10 cellular contexts compared by ENCODE assay signal in the genomic region with DNA sequence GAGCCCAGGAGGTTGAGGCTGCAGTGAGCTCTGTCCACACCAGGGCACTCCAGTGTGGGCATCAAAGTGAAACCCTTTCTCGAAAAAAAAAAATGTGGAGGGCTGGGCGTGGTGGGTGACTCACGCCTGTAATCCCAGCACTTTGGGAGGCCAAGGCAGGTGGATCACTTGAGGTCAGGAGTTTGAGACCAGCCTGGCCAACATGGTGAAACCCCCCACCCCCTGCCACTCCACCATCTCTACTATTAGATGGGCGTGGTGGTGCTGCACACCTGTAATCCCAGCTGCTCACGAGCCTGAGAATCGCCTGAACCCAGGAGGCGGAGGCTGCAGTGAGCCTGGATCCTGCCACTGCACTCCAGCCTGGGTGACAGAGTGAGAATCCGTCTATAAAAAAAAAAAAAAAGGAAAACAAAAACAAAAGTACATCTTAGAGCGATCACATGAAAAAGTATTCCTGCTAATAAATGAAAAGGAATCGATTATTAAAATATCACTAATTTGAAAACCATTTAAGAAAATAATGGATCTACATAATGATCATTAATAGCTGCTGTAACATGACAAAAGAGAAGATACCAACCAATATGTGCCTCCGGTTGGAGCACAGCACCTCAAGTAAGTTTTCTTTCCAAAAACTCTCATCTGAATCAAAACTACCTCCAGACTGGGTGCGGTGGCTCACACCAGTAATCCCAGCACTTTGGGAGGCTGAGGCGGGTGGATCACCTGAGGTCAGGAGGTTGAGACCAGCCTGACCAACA. TPM values are rescaled to one million over a fixed set of nuclear protein-coding genes. Genes with fewer than 3 reads are reported as not detected.
DNase-seq lines count a peak whose midpoint lies in the region; ATAC-seq and TF ChIP-seq lines count a peak whose summit lies in the region.
"Had no signal": no experiment of that assay in that cellular context is flagged by ENCODE, and none has a peak within 500 bp of the region (broad histone marks: within the 10 kb centered on the region; RNA-seq: fewer than 3 reads in every experiment).

No MANE protein-coding gene starts in this region.

- H3K4me1 Mint-ChIP-seq in IgD-negative memory B cell = peaks cover 38 to 54% (median 50%) of the 10 kb centered on the region in 3 donors
- H3K4me1 Mint-ChIP-seq in activated naive CD8-positive, alpha-beta T cell treated with anti-CD3 and anti-CD28 coated beads, Interleukin-2, amount 10 ng/mL, durations not matched to agents 7 days and 5 days = peaks cover 49% of the 10 kb centered on the region
- peaks cover 46% of the 10 kb centered on the region for H3K4me1 Mint-ChIP-seq in nephron

- H3K36me3 Mint-ChIP-seq in IgD-negative memory B cell (peaks cover 11% of the 10 kb centered on the region), nephron (ENCODE audit: low read depth) (peaks cover 15% of the 10 kb centered on the region)
- H3K36me3 Mint-ChIP-seq in activated naive CD8-positive, alpha-beta T cell treated with anti-CD3 and anti-CD28 coated beads, Interleukin-2, amount 10 ng/mL, durations not matched to agents 7 days and 5 days = peaks cover 47% of the 10 kb centered on the region

- POLR2A ChIA-PET in activated naive CD8-positive, alpha-beta T cell treated with anti-CD3 and anti-CD28 coated beads, Interleukin-2, amount 10 ng/mL, durations not matched to agents 7 days and 5 days (lab: Charles Lee) = interaction anchor here (0.6 to 5.8 kb wide), 6 partner anchors 7 to 110 kb away, joined by 3 to 108 read pairs (median 6); a partner anchor contains a TSS

- TF ChIP-seq CTCF in nephron (IDR thresholded peaks at IDR 0.05; ENCODE audit: unreplicated experiment in 3 of 3) = no peak

- H3K27me3 Mint-ChIP-seq in IgD-negative memory B cell (no peaks in the 10 kb centered on the region), nephron (ENCODE audit: low read depth) (no peaks in the 10 kb centered on the region)
- H3K27me3 Mint-ChIP-seq in activated naive CD8-positive, alpha-beta T cell treated with anti-CD3 and anti-CD28 coated beads, Interleukin-2, amount 10 ng/mL, durations not matched to agents 7 days and 5 days = no peaks in the 10 kb centered on the region

- no peaks in the 10 kb centered on the region for H3K9me3 Mint-ChIP-seq in IgD-negative memory B cell
- H3K9me3 Mint-ChIP-seq in activated naive CD8-positive, alpha-beta T cell treated with anti-CD3 and anti-CD28 coated beads, Interleukin-2, amount 10 ng/mL, durations not matched to agents 7 days and 5 days = no peaks in the 10 kb centered on the region
- H3K9me3 Mint-ChIP-seq in nephron = no peaks in the 10 kb centered on the region

- DNase-seq in COLO668 (lab: John Stamatoyannopoulos, UW; ENCODE audit: unreplicated experiment) = peak; percentile 26
- no peak for DNase-seq in activated naive CD8-positive, alpha-beta T cell treated with anti-CD3 and anti-CD28 coated beads, Interleukin-2, amount 10 ng/mL, durations not matched to agents 7 days and 5 days
- no peak for DNase-seq in HUDEP-2 (lab: John Stamatoyannopoulos, UW; ENCODE audit: unreplicated experiment in 76 of 76)
- no peak for DNase-seq in DMS 273 (lab: John Stamatoyannopoulos, UW; ENCODE audit: unreplicated experiment)
- no peak for DNase-seq in HPDE6-E6E7 (ENCODE audit: extremely low spot score)
- no peak for DNase-seq in SIG-M5 (lab: John Stamatoyannopoulos, UW)
- DNase-seq: activated effector memory CD4-positive, alpha-beta T cell treated with Interleukin-2 at 50 U/mL for 16 hours; mucosa of descending colon had no signal

- ATAC-seq in activated naive CD8-positive, alpha-beta T cell treated with anti-CD3 and anti-CD28 coated beads, Interleukin-2, amount 10 ng/mL, durations not matched to agents 7 days and 5 days (ENCODE audit: low read depth) = no peak
- ATAC-seq: mucosa of descending colon had no signal

- H3K4me3 Mint-ChIP-seq in IgD-negative memory B cell = peak overlapping the region; percentile 83 to 98 (median 92)
- peak overlapping the region; percentile 98 for H3K4me3 Mint-ChIP-seq in activated naive CD8-positive, alpha-beta T cell treated with anti-CD3 and anti-CD28 coated beads, Interleukin-2, amount 10 ng/mL, durations not matched to agents 7 days and 5 days
- H3K4me3 Mint-ChIP-seq in nephron = peak overlapping the region; percentile 47 to 76 (median 70)

- peak overlapping the region; percentile 86 to 99 (median 92) for H3K27ac Mint-ChIP-seq in IgD-negative memory B cell
- peak overlapping the region; percentile 84 for H3K27ac Mint-ChIP-seq in activated naive CD8-positive, alpha-beta T cell treated with anti-CD3 and anti-CD28 coated beads, Interleukin-2, amount 10 ng/mL, durations not matched to agents 7 days and 5 days
- no peak overlapping the region for H3K27ac Mint-ChIP-seq in nephron

RNA-seq across cellular contexts. Expression of a gene that starts 4.9 kb away (rescaled TPM):
- polyA plus RNA-seq in IgD-negative memory B cell = 242 TPM
- 100 to 1,000 TPM; 347 to 351 TPM for total RNA-seq in activated naive CD8-positive, alpha-beta T cell treated with anti-CD3 and anti-CD28 coated beads, Interleukin-2, amount 10 ng/mL, durations not matched to agents 7 days and 5 days

RNA-seq across cellular contexts. Expression of a gene that starts 32.7 kb away (rescaled TPM):
- not detected for polyA plus RNA-seq in IgD-negative memory B cell
- not detected for total RNA-seq in activated naive CD8-positive, alpha-beta T cell treated with anti-CD3 and anti-CD28 coated beads, Interleukin-2, amount 10 ng/mL, durations not matched to agents 7 days and 5 days
- total RNA-seq: mucosa of descending colon had no signal

RNA-seq across cellular contexts. Expression of a gene that starts 32.8 kb away (rescaled TPM):
- polyA plus RNA-seq in IgD-negative memory B cell = 6.1 TPM
- 1 to 10 TPM; 3.3 to 3.4 TPM for total RNA-seq in activated naive CD8-positive, alpha-beta T cell treated with anti-CD3 and anti-CD28 coated beads, Interleukin-2, amount 10 ng/mL, durations not matched to agents 7 days and 5 days

Comparison
In these comparisons a context has a peak if more than half of its experiments do, and no peak if none do; other contexts are left out.
1. H3K27ac Mint-ChIP-seq: peak in IgD-negative memory B cell (3 of 3) and activated naive CD8-positive, alpha-beta T cell treated with anti-CD3 and anti-CD28 coated beads, Interleukin-2, amount 10 ng/mL, durations not matched to agents 7 days and 5 days (single experiment); none in nephron (0 of 3).
2. Peak in every context shown above with its lines, with median percentiles within 50 percentile points of each other: H3K4me3 Mint-ChIP-seq.